In genomic region chr14:72420749-72421452, GRCh38 we compare ENCODE assay signal across 8 cellular contexts.
DNase-seq lines count a peak whose midpoint lies in the region; ATAC-seq and TF ChIP-seq lines count a peak whose summit lies in the region.

No MANE protein-coding gene starts in this region.

- H3K4me2 ChIP-seq in parathyroid adenoma (ENCODE audit: low read length), result no peak overlapping the region

- no peaks in the 10 kb centered on the region for H3K9me3 ChIP-seq in parathyroid adenoma (ENCODE audit: control insufficient read depth, low read length)

- H3K27ac ChIP-seq in parathyroid adenoma, result no peak overlapping the region

- no peaks in the 10 kb centered on the region for H3K36me3 ChIP-seq in parathyroid adenoma (ENCODE audit: control insufficient read depth, insufficient read depth, low read length)

- no peaks in the 10 kb centered on the region for H3K27me3 ChIP-seq in parathyroid adenoma (ENCODE audit: control insufficient read depth, insufficient read depth, low read length)

- peak; percentile 88 for TF ChIP-seq CTCF in parathyroid adenoma (IDR thresholded peaks at IDR 0.05)

- H3K4me3 ChIP-seq in parathyroid adenoma (ENCODE audit: low read depth, low read length), result no peak overlapping the region

- DNase-seq in COR-L47 (lab: John Stamatoyannopoulos, UW), result peak; percentile 46
- DNase-seq in HuH-7 (ENCODE audit: low spot score), result peak; percentile 34
- peak; percentile 53 for DNase-seq in RPMI7951 (ENCODE audit: low read depth)
- DNase-seq in activated effector memory CD4-positive, alpha-beta T cell treated with anti-CD3 and anti-CD28 coated beads, Interleukin-2, amount 50 U/mL, for 16 hours, result peak; percentile 90
- DNase-seq in glomerular visceral epithelial cell (ENCODE audit: extremely low spot score), result peak; percentile 63
- DNase-seq in ureter (ENCODE audit: low spot score), result peak; percentile 81

- H3K4me1 ChIP-seq in parathyroid adenoma, result no peaks in the 10 kb centered on the region

- no peaks in the 10 kb centered on the region for H3K79me2 ChIP-seq in parathyroid adenoma

- no peak for ATAC-seq in GM18519 (IDR thresholded peaks at IDR 0.05; ENCODE audit: low FRiP score, unreplicated experiment)

- H2AFZ ChIP-seq in parathyroid adenoma, result no peak overlapping the region

- no peak overlapping the region for H3K9ac ChIP-seq in parathyroid adenoma

Comparison
In these comparisons a context has a peak if more than half of its experiments do, and no peak if none do; other contexts are left out.
1. DNase-seq: peak in every context shown above with its lines; median percentile 90 in activated effector memory CD4-positive, alpha-beta T cell treated with anti-CD3 and anti-CD28 coated beads, Interleukin-2, amount 50 U/mL, for 16 hours; 81 in ureter; 63 in glomerular visceral epithelial cell; 53 in RPMI7951; 46 in COR-L47; 34 in HuH-7.